In the genomic region with DNA sequence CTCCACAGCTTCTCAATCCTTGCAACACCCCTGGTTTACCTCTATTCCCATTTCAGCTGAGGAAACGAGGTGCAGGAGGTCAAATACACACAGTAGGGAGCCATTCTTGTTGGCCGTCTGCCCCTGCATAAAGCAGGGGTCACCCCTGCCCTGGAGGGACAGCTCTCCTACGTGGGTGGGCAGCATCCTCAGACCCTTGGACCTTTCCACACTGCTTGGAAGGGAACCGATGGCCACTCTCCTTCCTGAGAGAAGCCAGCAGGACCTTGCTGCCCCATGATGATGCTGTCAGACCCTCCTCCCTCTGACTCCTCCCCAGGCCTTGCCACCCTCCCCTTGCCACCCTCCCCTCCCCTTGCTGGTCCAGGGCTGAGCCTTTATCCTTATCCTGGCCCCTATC, we compare ENCODE assay signal across 18 cellular contexts.
"Had no signal": no experiment of that assay in that cellular context is flagged by ENCODE, and none has a peak within 500 bp of the region (broad histone marks: within the 10 kb centered on the region; RNA-seq: fewer than 3 reads in every experiment).

No MANE protein-coding gene starts in this region.

- DNase-seq: KBM-7, MV-4-11, NCI-H1092, NCI-H1105 treated with DMSO at 0.1 percent for 48 hours, NCI-H1417 treated with DMSO at 0.1 percent for 48 hours, NCI-H146, NCI-H1694 treated with DMSO at 0.1 percent for 48 hours, NCI-H1930, NCI-H2081, NCI-H2107, NCI-H2227 treated with DMSO at 0.1 percent for 48 hours, NCI-H524, NCI-H526 treated with DMSO at 0.1 percent for 48 hours, NCI-H748 treated with DMSO at 0.1 percent for 48 hours, RPMI8226, SHP77 had no signal

- H3K27ac ChIP-seq: HL-60 had no signal

- ATAC-seq: SK-N-SH treated with all-trans-retinoic acid at 6 μM for 48 hours had no signal
